ENCODE assay signal across 1 cellular context in genomic region chr17:17921192-17922082, GRCh38.
A peak's percentile ranks its signal among the peaks of the same experiment; 100 is the strongest.
TF ChIP-seq lines count a peak whose summit lies in the region.

No MANE protein-coding gene starts in this region.

TF ChIP-seq in SK-N-SH treated with all-trans-retinoic acid at 6 μM for 48 hours, 23 proteins besides CTCF, POLR2A, EP300 and RAD21 (continued from another document):
- TF ChIP-seq PATZ1 (CRISPR knock-in tag; IDR thresholded peaks at IDR 0.05; ENCODE audit: borderline replicate concordance) (peak; percentile 97; the same call in 1 of the 2 replicates), ESRRG (CRISPR knock-in tag; IDR thresholded peaks at IDR 0.05) (no peak), CSDC2 (CRISPR knock-in tag; IDR thresholded peaks at IDR 0.05) (peak; percentile 96)
TF ChIP-seq in SK-N-SH treated with all-trans-retinoic acid at 6 μM for 48 hours: peak in this region for 12.
